In genomic region chr15:77630064-77630463, GRCh38 we compare ENCODE assay signal across 11 cellular contexts. TPM values are rescaled to one million over a fixed set of nuclear protein-coding genes. Genes with fewer than 3 reads are reported as not detected.
"Had no signal": no experiment of that assay in that cellular context is flagged by ENCODE, and none has a peak within 500 bp of the region (broad histone marks: within the 10 kb centered on the region; RNA-seq: fewer than 3 reads in every experiment).

No MANE protein-coding gene starts in this region.

- H3K27ac ChIP-seq: epithelial cell of prostate, left lung, parathyroid adenoma, sigmoid colon had no signal

- H2AFZ ChIP-seq: parathyroid adenoma had no signal

- DNase-seq: activated CD4-positive, alpha-beta memory T cell treated with anti-CD3 and anti-CD28 coated beads for 36 hours; activated CD4-positive, alpha-beta T cell treated with anti-CD3 and anti-CD28 coated beads for 36 hours; activated T-cell treated with anti-CD3 and anti-CD28 coated beads for 4 hours; foreskin fibroblast; sigmoid colon; stimulated activated naive B cell treated with anti-CD40 and anti-IgM and Interleukin-4, amounts not matched to agents 10 μg/mL and 1 μg/mL and 100 μg/mL, for 72 hours; T-cell had no signal

- H3K4me3 ChIP-seq: left lung had no signal

- H3K9ac ChIP-seq: parathyroid adenoma had no signal

- ATAC-seq: activated CD4-positive, alpha-beta T cell treated with anti-CD3 and anti-CD28 coated beads for 36 hours; left lung; stimulated activated naive B cell treated with anti-CD40 and anti-IgM and Interleukin-4, amounts not matched to agents 10 μg/mL and 1 μg/mL and 100 μg/mL, for 72 hours; T-cell; WTC11 had no signal

- H3K4me1 ChIP-seq: parathyroid adenoma had no signal

- H3K36me3 ChIP-seq: left lung, sigmoid colon had no signal

- H3K9me3 ChIP-seq: left lung, sigmoid colon had no signal

RNA-seq across cellular contexts. Expression of gene LINGO1, which starts 2.6 kb away (rescaled TPM):
- total RNA-seq: activated CD4-positive, alpha-beta memory T cell treated with anti-CD3 and anti-CD28 coated beads for 36 hours; activated CD4-positive, alpha-beta T cell treated with anti-CD3 and anti-CD28 coated beads for 36 hours had no signal
